In genomic region chr6:44036699-44037101, GRCh38 we compare ENCODE assay signal across 1 cellular context.
TF ChIP-seq lines count a peak whose summit lies in the region.

No MANE protein-coding gene starts in this region.

TF ChIP-seq in liver, 16 proteins besides CTCF, POLR2A, EP300 and RAD21 (continued from another document):
- TF ChIP-seq ZBTB33 (IDR thresholded peaks at IDR 0.05) (no peak), SP1 (IDR thresholded peaks at IDR 0.05) (peak; percentile 57), FOXA2 (IDR thresholded peaks at IDR 0.05) (no peak), YY1 (IDR thresholded peaks at IDR 0.05) (no peak), RXRA (IDR thresholded peaks at IDR 0.05) (no peak), NR2F2 (IDR thresholded peaks at IDR 0.05) (no peak), HNF4G (IDR thresholded peaks at IDR 0.05) (no peak), JUND (IDR thresholded peaks at IDR 0.05) (no peak), FOXA1 (IDR thresholded peaks at IDR 0.05) (no peak), HNF4A (conservative IDR thresholded peaks at IDR 0.05) (peak in 1 of 2 donors; percentile 67), TAF1 (conservative IDR thresholded peaks at IDR 0.05) (no peak), REST (IDR thresholded peaks at IDR 0.05) (no peak), ATF3 (IDR thresholded peaks at IDR 0.05) (no peak), GABPA (IDR thresholded peaks at IDR 0.05 in 1 of 2, conservative IDR thresholded peaks at IDR 0.05 in 1 of 2) (no peak)
